ENCODE assay signal across 23 cellular contexts in the genomic region with DNA sequence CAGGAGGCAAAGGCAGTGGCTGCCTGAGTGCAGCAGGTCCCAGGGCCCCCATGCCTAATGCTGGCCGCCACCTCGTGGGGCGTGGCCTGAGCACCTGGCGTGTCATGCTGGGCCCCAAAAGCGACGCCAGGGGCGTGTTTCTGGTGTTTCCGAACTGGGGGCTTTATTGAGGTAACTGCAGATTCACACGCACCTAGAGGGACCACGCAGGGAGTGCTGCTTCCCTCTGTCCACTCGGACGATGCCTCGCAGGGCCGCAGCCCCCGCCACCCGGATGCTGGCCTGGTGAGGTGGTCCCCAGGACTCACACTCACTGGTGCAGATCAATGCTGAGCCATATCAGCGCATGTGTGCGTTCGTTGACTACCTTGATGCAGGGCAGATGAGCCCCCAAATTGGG.
A peak's percentile ranks its signal among the peaks of the same experiment; 100 is the strongest.
DNase-seq lines count a peak whose midpoint lies in the region; ATAC-seq and TF ChIP-seq lines count a peak whose summit lies in the region.
"Had no signal": no experiment of that assay in that cellular context is flagged by ENCODE, and none has a peak within 500 bp of the region (broad histone marks: within the 10 kb centered on the region; RNA-seq: fewer than 3 reads in every experiment).

No MANE protein-coding gene starts in this region.

- H3K27ac ChIP-seq in neural progenitor cell = no peak overlapping the region

- CTCF ChIA-PET in activated CD4-positive, alpha-beta T cell treated with anti-CD3 and anti-CD28 coated beads for 36 hours (lab: Charles Lee) = no interaction called here

- intact Hi-C loops in activated CD4-positive, alpha-beta T cell treated with anti-CD3 and anti-CD28 coated beads for 36 hours (cut with DNase I, micrococcal nuclease) = no loop called here

- no peaks in the 10 kb centered on the region for H3K4me1 ChIP-seq in neural progenitor cell

- H3K4me3 ChIP-seq in neural progenitor cell = no peak overlapping the region
- H3K4me3 ChIP-seq: GM12878 had no signal

- TF ChIP-seq CTCF in neural progenitor cell (IDR thresholded peaks at IDR 0.05) = no peak

- H3K27me3 Mint-ChIP-seq in neural progenitor cell (ENCODE audit: insufficient read depth, low read depth) = peaks cover 9% of the 10 kb centered on the region
- H3K27me3 Mint-ChIP-seq in activated CD4-positive, alpha-beta T cell treated with anti-CD3 and anti-CD28 coated beads for 36 hours = no peaks in the 10 kb centered on the region

- DNase-seq in NCI-H748 (lab: John Stamatoyannopoulos, UW; ENCODE audit: unreplicated experiment) (peak; percentile 69), NCI-H748 treated with DMSO at 0.1 percent for 48 hours (lab: John Stamatoyannopoulos, UW) (no peak), RPMI8226 (peak; percentile 33), neural progenitor cell (ENCODE audit: low spot score) (no peak), MV-4-11 (lab: John Stamatoyannopoulos, UW) (no peak), RKO (ENCODE audit: low spot score) (no peak)
- DNase-seq in activated CD4-positive, alpha-beta T cell treated with anti-CD3 and anti-CD28 coated beads for 36 hours = no peak
- DNase-seq: 8988T; CD8-positive, alpha-beta T cell; DMS 273 treated with DMSO at 0.1 percent for 48 hours; DMS79; EL; GDM1; GOT3; HCEC 1CT; KBM-7; NCI-H1105 treated with DMSO at 0.1 percent for 48 hours; NCI-H1694; NCI-H446 treated with DMSO at 0.1 percent for 48 hours; NCI-H526; SK-N-SH had no signal

- H3K9me3 ChIP-seq in neural progenitor cell (ENCODE audit: low read depth) = no peaks in the 10 kb centered on the region
- H3K9me3 ChIP-seq: SK-N-SH had no signal

- no peaks in the 10 kb centered on the region for H3K36me3 ChIP-seq in neural progenitor cell

- ATAC-seq in activated CD4-positive, alpha-beta T cell treated with anti-CD3 and anti-CD28 coated beads for 36 hours = no peak
- ATAC-seq: CD8-positive, alpha-beta T cell; GM12878; Panc1 had no signal

- H3K27me3 ChIP-seq in neural progenitor cell = no peaks in the 10 kb centered on the region

- peaks cover 5% of the 10 kb centered on the region for H3K4me1 Mint-ChIP-seq in neural progenitor cell
- no peaks in the 10 kb centered on the region for H3K4me1 Mint-ChIP-seq in activated CD4-positive, alpha-beta T cell treated with anti-CD3 and anti-CD28 coated beads for 36 hours

- no peak overlapping the region for H2AFZ ChIP-seq in neural progenitor cell (replicated peaks)

- no peaks in the 10 kb centered on the region for H3K79me2 ChIP-seq in neural progenitor cell (ENCODE audit: low read depth)

- no peaks in the 10 kb centered on the region for H4K20me1 ChIP-seq in neural progenitor cell (ENCODE audit: low read depth)

- H3K4me2 ChIP-seq in neural progenitor cell = no peak overlapping the region
- H3K4me2 ChIP-seq: SK-N-SH had no signal

- peaks cover 4% of the 10 kb centered on the region for H3K9me3 Mint-ChIP-seq in neural progenitor cell
- H3K9me3 Mint-ChIP-seq in activated CD4-positive, alpha-beta T cell treated with anti-CD3 and anti-CD28 coated beads for 36 hours (ENCODE audit: low read depth) = no peaks in the 10 kb centered on the region
- H3K9me3 Mint-ChIP-seq: CD8-positive, alpha-beta T cell had no signal

- no peak overlapping the region for H3K4me3 Mint-ChIP-seq in neural progenitor cell
- no peak overlapping the region for H3K4me3 Mint-ChIP-seq in activated CD4-positive, alpha-beta T cell treated with anti-CD3 and anti-CD28 coated beads for 36 hours
- H3K4me3 Mint-ChIP-seq: CD8-positive, alpha-beta T cell had no signal

- H3K36me3 Mint-ChIP-seq in neural progenitor cell = no peaks in the 10 kb centered on the region
- H3K36me3 Mint-ChIP-seq in activated CD4-positive, alpha-beta T cell treated with anti-CD3 and anti-CD28 coated beads for 36 hours (ENCODE audit: low read depth) = no peaks in the 10 kb centered on the region
- H3K36me3 Mint-ChIP-seq: CD8-positive, alpha-beta T cell had no signal

- no peak overlapping the region for H3K9ac ChIP-seq in neural progenitor cell
- H3K9ac ChIP-seq: SK-N-SH had no signal

- POLR2A ChIA-PET in activated CD4-positive, alpha-beta T cell treated with anti-CD3 and anti-CD28 coated beads for 36 hours (lab: Charles Lee) = no interaction called here

- no peaks in the 10 kb centered on the region for H3F3A ChIP-seq in neural progenitor cell (ENCODE audit: low read depth)

- peak overlapping the region; percentile 53 for H3K27ac Mint-ChIP-seq in neural progenitor cell
- H3K27ac Mint-ChIP-seq in activated CD4-positive, alpha-beta T cell treated with anti-CD3 and anti-CD28 coated beads for 36 hours = no peak overlapping the region
- H3K27ac Mint-ChIP-seq: CD8-positive, alpha-beta T cell had no signal

Comparison
In these comparisons a context has a peak if more than half of its experiments do, and no peak if none do; other contexts are left out.
1. DNase-seq: peak in NCI-H748 (single experiment) and RPMI8226 (single experiment); none in NCI-H748 treated with DMSO at 0.1 percent for 48 hours (single experiment), neural progenitor cell (single experiment), MV-4-11 (single experiment), activated CD4-positive, alpha-beta T cell treated with anti-CD3 and anti-CD28 coated beads for 36 hours (single experiment) and RKO (single experiment).